In genomic region chr14:55411426-55412389, GRCh38 we compare ENCODE assay signal across 1 cellular context.
TF ChIP-seq lines count a peak whose summit lies in the region.

A gene with protein sequence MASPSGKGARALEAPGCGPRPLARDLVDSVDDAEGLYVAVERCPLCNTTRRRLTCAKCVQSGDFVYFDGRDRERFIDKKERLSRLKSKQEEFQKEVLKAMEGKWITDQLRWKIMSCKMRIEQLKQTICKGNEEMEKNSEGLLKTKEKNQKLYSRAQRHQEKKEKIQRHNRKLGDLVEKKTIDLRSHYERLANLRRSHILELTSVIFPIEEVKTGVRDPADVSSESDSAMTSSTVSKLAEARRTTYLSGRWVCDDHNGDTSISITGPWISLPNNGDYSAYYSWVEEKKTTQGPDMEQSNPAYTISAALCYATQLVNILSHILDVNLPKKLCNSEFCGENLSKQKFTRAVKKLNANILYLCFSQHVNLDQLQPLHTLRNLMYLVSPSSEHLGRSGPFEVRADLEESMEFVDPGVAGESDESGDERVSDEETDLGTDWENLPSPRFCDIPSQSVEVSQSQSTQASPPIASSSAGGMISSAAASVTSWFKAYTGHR (minus strand): TSS chr14:55411830. CDS start chr14:55411822, 8 bp downstream.

TF ChIP-seq in K562, 482 proteins besides CTCF, POLR2A, EP300 and RAD21 (continued from another document and continues in another):
- TF ChIP-seq NR2C1 (IDR thresholded peaks at IDR 0.05) (no peak), NR2C1 (tag; IDR thresholded peaks at IDR 0.05) (no peak), DACH1 (IDR thresholded peaks at IDR 0.05; ENCODE audit: partially characterized antibody) (no peak), ZNF584 (CRISPR knock-in tag; IDR thresholded peaks at IDR 0.05; ENCODE audit: low read depth) (no peak), HMG20A (CRISPR knock-in tag; conservative IDR thresholded peaks at IDR 0.05) (no peak), RFX5 (IDR thresholded peaks at IDR 0.05; ENCODE audit: low read depth, low read length) (no peak), SMC3 (conservative IDR thresholded peaks at IDR 0.05; ENCODE audit: insufficient read depth, low read depth, low read length) (no peak), ERF (CRISPR knock-in tag; IDR thresholded peaks at IDR 0.05) (0 out of 2 replicates have a peak, but pooled peaks have one; percentile 34), GATA2 (CRISPR knock-in tag; IDR thresholded peaks at IDR 0.05) (no peak), MECOM (CRISPR knock-in tag; IDR thresholded peaks at IDR 0.05) (no peak), LARP7 (IDR thresholded peaks at IDR 0.05) (no peak), ZBTB49 (CRISPR knock-in tag; IDR thresholded peaks at IDR 0.05; ENCODE audit: borderline replicate concordance) (no peak), MAFK (IDR thresholded peaks at IDR 0.05; ENCODE audit: low read length) (no peak), SIX5 (IDR thresholded peaks at IDR 0.05; ENCODE audit: borderline replicate concordance in 1 of 2, insufficient read depth in 1 of 2, low read depth in 1 of 2, low read length in 2 of 2) (peak in 1 of 2 experiments; percentile 36; a peak in 3 of 4 replicates), ATF6 (CRISPR knock-in tag; IDR thresholded peaks at IDR 0.05) (no peak), TEAD4 (IDR thresholded peaks at IDR 0.05; ENCODE audit: low read length) (no peak), TEAD4 (CRISPR knock-in tag; IDR thresholded peaks at IDR 0.05; ENCODE audit: borderline replicate concordance) (no peak), ZFX (CRISPR knock-in tag; IDR thresholded peaks at IDR 0.05) (peak; percentile 86), ZNF280A (IDR thresholded peaks at IDR 0.05; ENCODE audit: low read depth, partially characterized antibody) (no peak), POLR2G (IDR thresholded peaks at IDR 0.05; ENCODE audit: low read depth, low read length) (peak; percentile 95), FOXA1 (IDR thresholded peaks at IDR 0.05; ENCODE audit: borderline replicate concordance) (no peak), KDM5B (IDR thresholded peaks at IDR 0.05; ENCODE audit: insufficient replicate concordance, low read depth, low read length) (no peak), NUFIP1 (IDR thresholded peaks at IDR 0.05; ENCODE audit: partially characterized antibody) (no peak), TGIF2 (CRISPR knock-in tag; IDR thresholded peaks at IDR 0.05) (no peak), U2AF1 (optimal IDR thresholded peaks at IDR 0.05; ENCODE audit: low read depth, low read length) (no peak), ZNF696 (CRISPR knock-in tag; conservative IDR thresholded peaks at IDR 0.05) (no peak), ID3 (CRISPR knock-in tag; IDR thresholded peaks at IDR 0.05) (no peak), ID3 (tag; IDR thresholded peaks at IDR 0.05) (no peak), RBM14 (IDR thresholded peaks at IDR 0.05; ENCODE audit: borderline replicate concordance, insufficient read depth, low read depth, low read length) (no peak), HCFC1 (IDR thresholded peaks at IDR 0.05; ENCODE audit: low read depth, low read length) (peak; percentile 80), PURB (CRISPR knock-in tag; IDR thresholded peaks at IDR 0.05; ENCODE audit: low read depth) (no peak), SUPT5H (IDR thresholded peaks at IDR 0.05) (0 out of 2 replicates have a peak, but pooled peaks have one; percentile 65), U2AF2 (optimal IDR thresholded peaks at IDR 0.05; ENCODE audit: low read depth, low read length) (no peak), TAL1 (IDR thresholded peaks at IDR 0.05) (no peak), ZNF695 (CRISPR knock-in tag; IDR thresholded peaks at IDR 0.05) (no peak)
- TF ChIP-seq, protein P1, sequence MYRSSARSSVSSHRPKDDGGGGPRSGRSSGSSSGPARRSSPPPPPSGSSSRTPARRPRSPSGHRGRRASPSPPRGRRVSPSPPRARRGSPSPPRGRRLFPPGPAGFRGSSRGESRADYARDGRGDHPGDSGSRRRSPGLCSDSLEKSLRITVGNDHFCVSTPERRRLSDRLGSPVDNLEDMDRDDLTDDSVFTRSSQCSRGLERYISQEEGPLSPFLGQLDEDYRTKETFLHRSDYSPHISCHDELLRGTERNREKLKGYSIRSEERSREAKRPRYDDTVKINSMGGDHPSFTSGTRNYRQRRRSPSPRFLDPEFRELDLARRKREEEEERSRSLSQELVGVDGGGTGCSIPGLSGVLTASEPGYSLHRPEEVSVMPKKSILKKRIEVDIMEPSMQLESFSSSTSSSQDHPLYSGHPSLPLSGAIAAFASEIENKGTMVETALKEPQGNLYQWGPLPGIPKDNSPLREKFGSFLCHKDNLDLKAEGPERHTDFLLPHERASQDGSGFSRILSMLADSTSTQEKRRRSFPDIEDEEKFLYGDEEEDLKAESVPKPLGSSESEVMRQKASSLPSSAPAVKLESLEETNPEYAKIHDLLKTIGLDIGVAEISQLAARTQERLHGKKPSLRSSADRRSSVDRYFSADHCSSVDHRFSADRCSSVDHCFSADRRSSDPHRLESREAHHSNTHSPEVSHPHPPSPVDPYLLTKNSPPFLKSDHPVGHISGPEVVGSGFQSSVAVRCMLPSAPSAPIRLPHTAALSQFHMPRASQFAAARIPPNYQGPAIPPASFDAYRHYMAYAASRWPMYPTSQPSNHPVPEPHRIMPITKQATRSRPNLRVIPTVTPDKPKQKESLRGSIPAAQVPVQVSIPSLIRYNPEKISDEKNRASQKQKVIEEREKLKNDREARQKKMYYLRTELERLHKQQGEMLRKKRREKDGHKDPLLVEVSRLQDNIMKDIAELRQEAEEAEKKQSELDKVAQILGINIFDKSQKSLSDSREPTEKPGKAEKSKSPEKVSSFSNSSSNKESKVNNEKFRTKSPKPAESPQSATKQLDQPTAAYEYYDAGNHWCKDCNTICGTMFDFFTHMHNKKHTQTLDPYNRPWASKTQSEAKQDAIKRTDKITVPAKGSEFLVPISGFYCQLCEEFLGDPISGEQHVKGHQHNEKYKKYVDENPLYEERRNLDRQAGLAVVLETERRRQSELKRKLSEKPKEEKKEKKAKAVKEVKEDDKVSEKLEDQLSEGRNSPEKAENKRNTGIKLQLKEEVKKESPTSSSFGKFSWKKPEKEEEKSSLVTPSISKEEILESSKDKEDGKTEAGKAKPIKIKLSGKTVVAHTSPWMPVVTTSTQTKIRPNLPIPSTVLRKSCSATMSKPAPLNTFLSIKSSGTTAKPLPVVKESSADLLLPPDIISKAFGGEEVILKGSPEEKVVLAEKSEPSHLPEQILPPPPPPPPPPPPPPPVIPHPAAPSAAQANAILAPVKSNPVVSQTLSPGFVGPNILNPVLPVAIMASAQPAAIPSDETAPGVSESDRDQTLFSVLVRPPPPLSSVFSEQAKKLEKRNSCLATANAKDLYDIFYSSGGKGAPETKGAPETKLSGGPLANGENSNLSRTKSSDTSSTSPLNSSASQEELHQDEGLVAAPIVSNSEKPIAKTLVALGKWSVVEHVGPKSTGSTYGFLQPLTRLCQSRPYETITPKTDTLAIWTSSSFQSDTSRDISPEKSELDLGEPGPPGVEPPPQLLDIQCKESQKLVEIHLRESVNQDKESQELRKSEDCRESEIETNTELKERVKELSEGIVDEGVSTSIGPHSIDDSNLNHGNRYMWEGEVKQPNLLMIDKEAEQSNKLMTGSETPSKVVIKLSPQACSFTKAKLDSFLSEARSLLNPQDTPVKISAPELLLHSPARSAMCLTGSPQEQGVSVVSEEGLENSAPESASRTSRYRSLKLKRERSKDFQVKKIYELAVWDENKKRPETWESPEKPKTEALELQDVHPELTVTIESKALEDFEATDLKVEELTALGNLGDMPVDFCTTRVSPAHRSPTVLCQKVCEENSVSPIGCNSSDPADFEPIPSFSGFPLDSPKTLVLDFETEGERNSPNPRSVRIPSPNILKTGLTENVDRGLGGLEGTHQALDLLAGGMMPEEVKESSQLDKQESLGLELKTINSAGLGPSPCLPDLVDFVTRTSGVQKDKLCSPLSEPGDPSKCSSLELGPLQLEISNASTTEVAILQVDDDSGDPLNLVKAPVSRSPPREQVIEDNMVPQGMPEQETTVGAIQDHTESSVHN (IDR thresholded peaks at IDR 0.05; ENCODE audit: borderline replicate concordance in 1 of 2, low read depth in 1 of 2) = no peak
- TF ChIP-seq, protein P2, sequence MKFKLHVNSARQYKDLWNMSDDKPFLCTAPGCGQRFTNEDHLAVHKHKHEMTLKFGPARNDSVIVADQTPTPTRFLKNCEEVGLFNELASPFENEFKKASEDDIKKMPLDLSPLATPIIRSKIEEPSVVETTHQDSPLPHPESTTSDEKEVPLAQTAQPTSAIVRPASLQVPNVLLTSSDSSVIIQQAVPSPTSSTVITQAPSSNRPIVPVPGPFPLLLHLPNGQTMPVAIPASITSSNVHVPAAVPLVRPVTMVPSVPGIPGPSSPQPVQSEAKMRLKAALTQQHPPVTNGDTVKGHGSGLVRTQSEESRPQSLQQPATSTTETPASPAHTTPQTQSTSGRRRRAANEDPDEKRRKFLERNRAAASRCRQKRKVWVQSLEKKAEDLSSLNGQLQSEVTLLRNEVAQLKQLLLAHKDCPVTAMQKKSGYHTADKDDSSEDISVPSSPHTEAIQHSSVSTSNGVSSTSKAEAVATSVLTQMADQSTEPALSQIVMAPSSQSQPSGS (CRISPR knock-in tag; IDR thresholded peaks at IDR 0.05) = no peak
- TF ChIP-seq, protein P3, sequence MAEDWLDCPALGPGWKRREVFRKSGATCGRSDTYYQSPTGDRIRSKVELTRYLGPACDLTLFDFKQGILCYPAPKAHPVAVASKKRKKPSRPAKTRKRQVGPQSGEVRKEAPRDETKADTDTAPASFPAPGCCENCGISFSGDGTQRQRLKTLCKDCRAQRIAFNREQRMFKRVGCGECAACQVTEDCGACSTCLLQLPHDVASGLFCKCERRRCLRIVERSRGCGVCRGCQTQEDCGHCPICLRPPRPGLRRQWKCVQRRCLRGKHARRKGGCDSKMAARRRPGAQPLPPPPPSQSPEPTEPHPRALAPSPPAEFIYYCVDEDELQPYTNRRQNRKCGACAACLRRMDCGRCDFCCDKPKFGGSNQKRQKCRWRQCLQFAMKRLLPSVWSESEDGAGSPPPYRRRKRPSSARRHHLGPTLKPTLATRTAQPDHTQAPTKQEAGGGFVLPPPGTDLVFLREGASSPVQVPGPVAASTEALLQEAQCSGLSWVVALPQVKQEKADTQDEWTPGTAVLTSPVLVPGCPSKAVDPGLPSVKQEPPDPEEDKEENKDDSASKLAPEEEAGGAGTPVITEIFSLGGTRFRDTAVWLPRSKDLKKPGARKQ (CRISPR knock-in tag; IDR thresholded peaks at IDR 0.05) = no peak
- TF ChIP-seq, protein P4, sequence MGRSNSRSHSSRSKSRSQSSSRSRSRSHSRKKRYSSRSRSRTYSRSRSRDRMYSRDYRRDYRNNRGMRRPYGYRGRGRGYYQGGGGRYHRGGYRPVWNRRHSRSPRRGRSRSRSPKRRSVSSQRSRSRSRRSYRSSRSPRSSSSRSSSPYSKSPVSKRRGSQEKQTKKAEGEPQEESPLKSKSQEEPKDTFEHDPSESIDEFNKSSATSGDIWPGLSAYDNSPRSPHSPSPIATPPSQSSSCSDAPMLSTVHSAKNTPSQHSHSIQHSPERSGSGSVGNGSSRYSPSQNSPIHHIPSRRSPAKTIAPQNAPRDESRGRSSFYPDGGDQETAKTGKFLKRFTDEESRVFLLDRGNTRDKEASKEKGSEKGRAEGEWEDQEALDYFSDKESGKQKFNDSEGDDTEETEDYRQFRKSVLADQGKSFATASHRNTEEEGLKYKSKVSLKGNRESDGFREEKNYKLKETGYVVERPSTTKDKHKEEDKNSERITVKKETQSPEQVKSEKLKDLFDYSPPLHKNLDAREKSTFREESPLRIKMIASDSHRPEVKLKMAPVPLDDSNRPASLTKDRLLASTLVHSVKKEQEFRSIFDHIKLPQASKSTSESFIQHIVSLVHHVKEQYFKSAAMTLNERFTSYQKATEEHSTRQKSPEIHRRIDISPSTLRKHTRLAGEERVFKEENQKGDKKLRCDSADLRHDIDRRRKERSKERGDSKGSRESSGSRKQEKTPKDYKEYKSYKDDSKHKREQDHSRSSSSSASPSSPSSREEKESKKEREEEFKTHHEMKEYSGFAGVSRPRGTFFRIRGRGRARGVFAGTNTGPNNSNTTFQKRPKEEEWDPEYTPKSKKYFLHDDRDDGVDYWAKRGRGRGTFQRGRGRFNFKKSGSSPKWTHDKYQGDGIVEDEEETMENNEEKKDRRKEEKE (IDR thresholded peaks at IDR 0.05; ENCODE audit: borderline replicate concordance in 1 of 2, control insufficient read depth in 1 of 2, low read depth in 2 of 2, low read length in 1 of 2) = no peak
